In the genomic region with DNA sequence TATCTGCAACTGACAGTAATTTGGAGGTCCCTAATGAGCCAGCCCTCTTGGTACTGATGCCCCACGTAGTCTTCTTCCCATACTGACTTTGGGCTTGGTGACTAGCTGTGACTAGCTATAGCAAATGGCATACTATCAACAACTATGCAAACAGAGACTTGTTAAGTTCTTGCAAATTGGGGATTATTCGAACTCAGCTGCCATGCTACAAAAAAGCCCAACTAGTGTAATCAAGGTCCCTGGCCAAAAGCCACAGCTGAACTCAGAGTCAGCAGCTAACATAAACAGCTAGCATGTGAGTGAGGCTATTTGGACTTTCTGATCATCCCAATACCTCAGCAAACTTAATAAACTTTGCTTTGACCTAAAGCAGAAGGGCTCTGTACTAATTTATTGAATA, we compare ENCODE assay signal across 29 cellular contexts.
DNase-seq lines count a peak whose midpoint lies in the region; ATAC-seq and TF ChIP-seq lines count a peak whose summit lies in the region.
"Had no signal": no experiment of that assay in that cellular context is flagged by ENCODE, and none has a peak within 500 bp of the region (broad histone marks: within the 10 kb centered on the region; RNA-seq: fewer than 3 reads in every experiment).

No MANE protein-coding gene starts in this region.

- H3K27ac ChIP-seq in HEK293 (ENCODE audit: extremely low read depth, low read depth, low read length) (no peak overlapping the region), trophoblast cell (ENCODE audit: low read depth, low read length) (no peak overlapping the region)
- H3K27ac ChIP-seq: BLaER1 treated with 17β-estradiol and CSF1 and Interleukin-3, amounts not matched to agents 10 nM and 100 nM; heart right ventricle; PC-9; transverse colon had no signal

- H2AFZ ChIP-seq in trophoblast cell (ENCODE audit: insufficient read depth, low read length, poor library complexity) = no peak overlapping the region
- H2AFZ ChIP-seq: PC-9 had no signal

- DNase-seq in choroid plexus epithelial cell (ENCODE audit: low read depth) (peak; percentile 45), globus pallidus (ENCODE audit: low spot score) (peak; percentile 29), stromal cell of bone marrow (ENCODE audit: low read depth) (peak; percentile 21), NCI-H748 treated with DMSO at 0.1 percent for 48 hours (lab: John Stamatoyannopoulos, UW) (no peak), NCI-H226 (no peak), trophoblast cell (no peak)
- DNase-seq: activated CD4-positive, alpha-beta T cell treated with anti-CD3 and anti-CD28 coated beads, Interleukin-2, amount 50 U/mL, for 4 hours; activated naive CD4-positive, alpha-beta T cell treated with Interleukin-2 at 50 U/mL for 16 hours; effector CD4-positive, alpha-beta T cell; foreskin melanocyte; heart right ventricle; kidney glomerular epithelial cell; midbrain; naive thymus-derived CD4-positive, alpha-beta T cell; NCI-H1105; NCI-H2029; NCI-H526; NK-92 treated with Interleukin-12 subunit alpha and Interleukin-12 subunit beta, amount 100 ng/mL, for 24 hours; nucleus accumbens; PC-9; sigmoid colon; stimulated activated CD4-positive, alpha-beta T cell treated with anti-CD3 and anti-CD28 coated beads, Interleukin-4, amount 100 ng/mL, for 24 hours; T-helper 2 cell; transverse colon had no signal

- H3K18ac ChIP-seq in trophoblast cell (ENCODE audit: low read length) = no peak overlapping the region

- H2BK5ac ChIP-seq in trophoblast cell (ENCODE audit: low read depth, low read length, poor library complexity) = no peak overlapping the region

- H2BK120ac ChIP-seq in trophoblast cell (ENCODE audit: insufficient read depth, low read length, poor library complexity) = no peak overlapping the region

- POLR2A ChIA-PET in HEK293 (lab: Yijun Ruan, JAX) = no interaction called here

- H3K79me1 ChIP-seq in trophoblast cell (ENCODE audit: low read length) = no peaks in the 10 kb centered on the region

- H3K9me3 ChIP-seq in HEK293 (ENCODE audit: control insufficient read depth, insufficient read depth, low read depth, low read length) (no peaks in the 10 kb centered on the region), trophoblast cell (ENCODE audit: insufficient read depth, low read depth, low read length) (no peaks in the 10 kb centered on the region)
- H3K9me3 ChIP-seq: heart right ventricle, sigmoid colon, transverse colon had no signal

- no peak overlapping the region for H4K12ac ChIP-seq in trophoblast cell (ENCODE audit: low read depth, low read length)

- WGBS in trophoblast cell (ENCODE audit: extremely low coverage, insufficient coverage, insufficient read length) = no CpG with 5 or more reads among the region's 2 CpGs

- no peak for ATAC-seq in HG02759 (IDR thresholded peaks at IDR 0.05; ENCODE audit: unreplicated experiment)
- ATAC-seq: activated CD4-positive, CD25-positive, alpha-beta regulatory T cell treated with anti-CD3 and anti-CD28 coated beads, Interleukin-2, amount 50 U/mL, for 24 hours; heart right ventricle; K562; naive thymus-derived CD4-positive, alpha-beta T cell had no signal

- no peaks in the 10 kb centered on the region for H3K4me1 ChIP-seq in HEK293 (ENCODE audit: control insufficient read depth, insufficient read depth, low read length)
- H3K4me1 ChIP-seq in trophoblast cell (ENCODE audit: control insufficient read depth in 1 of 2, insufficient read depth in 2 of 2, low read length in 2 of 2) = peaks cover 2 to 4% of the 10 kb centered on the region in 2 experiments

- H3K14ac ChIP-seq in trophoblast cell (ENCODE audit: low read length) = no peak overlapping the region

- CTCF ChIA-PET in HEK293 (lab: Yijun Ruan, JAX) = interaction anchor here (0.8 kb wide), 1 partner anchor 97 kb away, joined by 4 read pairs; no protein-coding TSS in a partner anchor

- H4K91ac ChIP-seq in trophoblast cell (ENCODE audit: low read depth, low read length) = no peak overlapping the region

- H3K4me2 ChIP-seq in trophoblast cell (ENCODE audit: low read length) = no peak overlapping the region
- H3K4me2 ChIP-seq: BLaER1 treated with 17β-estradiol and CSF1 and Interleukin-3, amounts not matched to agents 10 nM and 100 nM; PC-9 had no signal

- H2BK12ac ChIP-seq in trophoblast cell (ENCODE audit: low read length) = no peak overlapping the region

- TF ChIP-seq CTCF in HEK293 (tag by site-specific recombination; IDR thresholded peaks at IDR 0.05) = no peak
- no peak for TF ChIP-seq CTCF in choroid plexus epithelial cell (conservative IDR thresholded peaks at IDR 0.05; ENCODE audit: low read depth, low read length)

- H2AK5ac ChIP-seq in trophoblast cell (ENCODE audit: low read length) = no peak overlapping the region

- no peak overlapping the region for H3K4ac ChIP-seq in trophoblast cell (ENCODE audit: low read depth, low read length)

- no peak overlapping the region for H3K9ac ChIP-seq in trophoblast cell (ENCODE audit: low read length)
- H3K9ac ChIP-seq: BLaER1 treated with 17β-estradiol and CSF1 and Interleukin-3, amounts not matched to agents 10 nM and 100 nM had no signal

- no peaks in the 10 kb centered on the region for H3K36me3 ChIP-seq in HEK293 (ENCODE audit: control insufficient read depth in 2 of 2, insufficient read depth in 1 of 2, low read length in 2 of 2)
- no peaks in the 10 kb centered on the region for H3K36me3 ChIP-seq in trophoblast cell (ENCODE audit: control insufficient read depth in 1 of 2, insufficient read depth in 2 of 2, low read length in 2 of 2)
- H3K36me3 ChIP-seq: BLaER1 treated with 17β-estradiol and CSF1 and Interleukin-3, amounts not matched to agents 10 nM and 100 nM; heart right ventricle; sigmoid colon; transverse colon had no signal

- H3K23ac ChIP-seq in trophoblast cell (ENCODE audit: low read length) = no peak overlapping the region

- no peaks in the 10 kb centered on the region for H3K27me3 ChIP-seq in trophoblast cell (ENCODE audit: insufficient read depth, low read length)
- H3K27me3 ChIP-seq: BLaER1 treated with 17β-estradiol and CSF1 and Interleukin-3, amounts not matched to agents 10 nM and 100 nM; heart right ventricle; sigmoid colon; transverse colon had no signal

- H3K79me2 ChIP-seq in trophoblast cell (ENCODE audit: control insufficient read depth, insufficient read depth, low read length, poor library complexity) = no peaks in the 10 kb centered on the region

- H3K4me3 ChIP-seq in HEK293 (ENCODE audit: low read depth, low read length) = no peak overlapping the region
- no peak overlapping the region for H3K4me3 ChIP-seq in choroid plexus epithelial cell (ENCODE audit: low read depth, low read length)
- H3K4me3 ChIP-seq in trophoblast cell (ENCODE audit: low read depth, low read length) = no peak overlapping the region
- H3K4me3 ChIP-seq: BLaER1 treated with 17β-estradiol and CSF1 and Interleukin-3, amounts not matched to agents 10 nM and 100 nM; heart right ventricle; K562; PC-9; sigmoid colon; transverse colon had no signal

- no peak overlapping the region for H4K8ac ChIP-seq in trophoblast cell (ENCODE audit: low read depth, low read length)

TF ChIP-seq in HEK293, 187 proteins besides CTCF, POLR2A, EP300 and RAD21:
- no peak for TF ChIP-seq ZNF274 (IDR thresholded peaks at IDR 0.05; ENCODE audit: low read length)
- TF ChIP-seq ZNF274 (tag by site-specific recombination; IDR thresholded peaks at IDR 0.05; ENCODE audit: borderline replicate concordance) = no peak
- TF ChIP-seq, protein P1, sequence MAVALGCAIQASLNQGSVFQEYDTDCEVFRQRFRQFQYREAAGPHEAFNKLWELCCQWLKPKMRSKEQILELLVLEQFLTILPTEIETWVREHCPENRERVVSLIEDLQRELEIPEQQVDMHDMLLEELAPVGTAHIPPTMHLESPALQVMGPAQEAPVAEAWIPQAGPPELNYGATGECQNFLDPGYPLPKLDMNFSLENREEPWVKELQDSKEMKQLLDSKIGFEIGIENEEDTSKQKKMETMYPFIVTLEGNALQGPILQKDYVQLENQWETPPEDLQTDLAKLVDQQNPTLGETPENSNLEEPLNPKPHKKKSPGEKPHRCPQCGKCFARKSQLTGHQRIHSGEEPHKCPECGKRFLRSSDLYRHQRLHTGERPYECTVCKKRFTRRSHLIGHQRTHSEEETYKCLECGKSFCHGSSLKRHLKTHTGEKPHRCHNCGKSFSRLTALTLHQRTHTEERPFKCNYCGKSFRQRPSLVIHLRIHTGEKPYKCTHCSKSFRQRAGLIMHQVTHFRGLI (tag by site-specific recombination; IDR thresholded peaks at IDR 0.05) = peak; percentile 57; the same call in 1 of the 2 replicates

Comparison
In these comparisons a context has a peak if more than half of its experiments do, and no peak if none do; other contexts are left out.
1. DNase-seq: peak in choroid plexus epithelial cell (single experiment), globus pallidus (single experiment) and stromal cell of bone marrow (single experiment); none in NCI-H748 treated with DMSO at 0.1 percent for 48 hours (single experiment), NCI-H226 (single experiment) and trophoblast cell (0 of 2).